1 cellular context compared by ENCODE assay signal in the genomic region with DNA sequence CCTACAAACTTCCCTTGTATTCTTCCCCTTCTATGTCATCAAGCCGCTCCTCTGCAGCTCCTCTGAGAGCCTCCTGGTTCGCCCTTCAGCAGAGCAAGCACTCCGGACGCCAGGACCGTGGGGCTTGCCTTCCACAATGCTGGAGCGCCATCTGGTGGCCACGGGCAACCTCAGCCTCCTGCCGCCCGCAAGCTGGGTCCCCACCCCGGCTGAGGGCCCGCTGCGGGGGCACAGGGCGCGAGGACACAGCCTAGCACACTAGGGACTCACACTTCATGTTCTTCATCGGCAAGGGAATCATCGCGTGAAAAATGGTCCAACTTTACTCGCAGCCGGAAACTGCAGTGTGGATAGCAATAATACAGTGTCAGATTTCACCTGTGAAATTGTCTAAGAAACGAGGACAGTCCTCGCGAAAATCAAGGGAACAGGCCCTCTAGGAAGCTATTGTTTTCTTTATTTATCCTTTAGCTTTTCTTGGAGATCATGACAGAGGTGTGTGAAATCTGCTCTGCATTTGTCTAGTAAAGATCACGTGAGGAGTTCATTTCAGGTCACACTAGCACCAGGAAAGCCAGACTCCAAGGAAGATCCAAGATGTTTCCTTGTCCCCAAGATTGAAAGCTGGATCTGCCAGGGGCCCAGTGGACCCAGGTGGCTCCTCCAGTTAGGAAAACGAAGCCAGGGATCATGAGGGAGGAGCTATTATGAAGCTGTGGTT.
TF ChIP-seq lines count a peak whose summit lies in the region.

No MANE protein-coding gene starts in this region.

TF ChIP-seq in SK-N-SH, 30 proteins besides CTCF, POLR2A, EP300 and RAD21:
- TF ChIP-seq SMC3 (IDR thresholded peaks at IDR 0.05; ENCODE audit: low read depth, low read length) (peak; percentile 98), EZH2phosphoT487 (IDR thresholded peaks at IDR 0.05; ENCODE audit: borderline replicate concordance, low read depth) (no peak), RFX5 (IDR thresholded peaks at IDR 0.05; ENCODE audit: low read length) (no peak), FOXJ3 (CRISPR knock-in tag; IDR thresholded peaks at IDR 0.05) (no peak), YY1 (IDR thresholded peaks at IDR 0.05; ENCODE audit: low read depth) (no peak)
- TF ChIP-seq, protein P1, sequence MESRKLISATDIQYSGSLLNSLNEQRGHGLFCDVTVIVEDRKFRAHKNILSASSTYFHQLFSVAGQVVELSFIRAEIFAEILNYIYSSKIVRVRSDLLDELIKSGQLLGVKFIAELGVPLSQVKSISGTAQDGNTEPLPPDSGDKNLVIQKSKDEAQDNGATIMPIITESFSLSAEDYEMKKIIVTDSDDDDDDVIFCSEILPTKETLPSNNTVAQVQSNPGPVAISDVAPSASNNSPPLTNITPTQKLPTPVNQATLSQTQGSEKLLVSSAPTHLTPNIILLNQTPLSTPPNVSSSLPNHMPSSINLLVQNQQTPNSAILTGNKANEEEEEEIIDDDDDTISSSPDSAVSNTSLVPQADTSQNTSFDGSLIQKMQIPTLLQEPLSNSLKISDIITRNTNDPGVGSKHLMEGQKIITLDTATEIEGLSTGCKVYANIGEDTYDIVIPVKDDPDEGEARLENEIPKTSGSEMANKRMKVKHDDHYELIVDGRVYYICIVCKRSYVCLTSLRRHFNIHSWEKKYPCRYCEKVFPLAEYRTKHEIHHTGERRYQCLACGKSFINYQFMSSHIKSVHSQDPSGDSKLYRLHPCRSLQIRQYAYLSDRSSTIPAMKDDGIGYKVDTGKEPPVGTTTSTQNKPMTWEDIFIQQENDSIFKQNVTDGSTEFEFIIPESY (IDR thresholded peaks at IDR 0.05; ENCODE audit: borderline replicate concordance, low read depth), result no peak
- TF ChIP-seq, protein P2, sequence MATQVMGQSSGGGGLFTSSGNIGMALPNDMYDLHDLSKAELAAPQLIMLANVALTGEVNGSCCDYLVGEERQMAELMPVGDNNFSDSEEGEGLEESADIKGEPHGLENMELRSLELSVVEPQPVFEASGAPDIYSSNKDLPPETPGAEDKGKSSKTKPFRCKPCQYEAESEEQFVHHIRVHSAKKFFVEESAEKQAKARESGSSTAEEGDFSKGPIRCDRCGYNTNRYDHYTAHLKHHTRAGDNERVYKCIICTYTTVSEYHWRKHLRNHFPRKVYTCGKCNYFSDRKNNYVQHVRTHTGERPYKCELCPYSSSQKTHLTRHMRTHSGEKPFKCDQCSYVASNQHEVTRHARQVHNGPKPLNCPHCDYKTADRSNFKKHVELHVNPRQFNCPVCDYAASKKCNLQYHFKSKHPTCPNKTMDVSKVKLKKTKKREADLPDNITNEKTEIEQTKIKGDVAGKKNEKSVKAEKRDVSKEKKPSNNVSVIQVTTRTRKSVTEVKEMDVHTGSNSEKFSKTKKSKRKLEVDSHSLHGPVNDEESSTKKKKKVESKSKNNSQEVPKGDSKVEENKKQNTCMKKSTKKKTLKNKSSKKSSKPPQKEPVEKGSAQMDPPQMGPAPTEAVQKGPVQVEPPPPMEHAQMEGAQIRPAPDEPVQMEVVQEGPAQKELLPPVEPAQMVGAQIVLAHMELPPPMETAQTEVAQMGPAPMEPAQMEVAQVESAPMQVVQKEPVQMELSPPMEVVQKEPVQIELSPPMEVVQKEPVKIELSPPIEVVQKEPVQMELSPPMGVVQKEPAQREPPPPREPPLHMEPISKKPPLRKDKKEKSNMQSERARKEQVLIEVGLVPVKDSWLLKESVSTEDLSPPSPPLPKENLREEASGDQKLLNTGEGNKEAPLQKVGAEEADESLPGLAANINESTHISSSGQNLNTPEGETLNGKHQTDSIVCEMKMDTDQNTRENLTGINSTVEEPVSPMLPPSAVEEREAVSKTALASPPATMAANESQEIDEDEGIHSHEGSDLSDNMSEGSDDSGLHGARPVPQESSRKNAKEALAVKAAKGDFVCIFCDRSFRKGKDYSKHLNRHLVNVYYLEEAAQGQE (IDR thresholded peaks at IDR 0.05; ENCODE audit: low read depth, low read length), result no peak
- TF ChIP-seq, protein P3, sequence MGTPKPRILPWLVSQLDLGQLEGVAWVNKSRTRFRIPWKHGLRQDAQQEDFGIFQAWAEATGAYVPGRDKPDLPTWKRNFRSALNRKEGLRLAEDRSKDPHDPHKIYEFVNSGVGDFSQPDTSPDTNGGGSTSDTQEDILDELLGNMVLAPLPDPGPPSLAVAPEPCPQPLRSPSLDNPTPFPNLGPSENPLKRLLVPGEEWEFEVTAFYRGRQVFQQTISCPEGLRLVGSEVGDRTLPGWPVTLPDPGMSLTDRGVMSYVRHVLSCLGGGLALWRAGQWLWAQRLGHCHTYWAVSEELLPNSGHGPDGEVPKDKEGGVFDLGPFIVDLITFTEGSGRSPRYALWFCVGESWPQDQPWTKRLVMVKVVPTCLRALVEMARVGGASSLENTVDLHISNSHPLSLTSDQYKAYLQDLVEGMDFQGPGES (IDR thresholded peaks at IDR 0.05; ENCODE audit: low read depth, low read length), result no peak
- TF ChIP-seq, protein P4, sequence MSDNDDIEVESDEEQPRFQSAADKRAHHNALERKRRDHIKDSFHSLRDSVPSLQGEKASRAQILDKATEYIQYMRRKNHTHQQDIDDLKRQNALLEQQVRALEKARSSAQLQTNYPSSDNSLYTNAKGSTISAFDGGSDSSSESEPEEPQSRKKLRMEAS (IDR thresholded peaks at IDR 0.05; ENCODE audit: low read depth), result peak; percentile 60; the same call in 1 of the 2 replicates
TF ChIP-seq in SK-N-SH: peak in this region for 2.
